ENCODE assay signal across 21 cellular contexts in genomic region chr10:20215547-20216152, GRCh38.
"Had no signal": no experiment of that assay in that cellular context is flagged by ENCODE, and none has a peak within 500 bp of the region (broad histone marks: within the 10 kb centered on the region; RNA-seq: fewer than 3 reads in every experiment).

No MANE protein-coding gene starts in this region.

- H3K9me3 Mint-ChIP-seq: activated naive CD4-positive, alpha-beta T cell treated with anti-CD3 and anti-CD28 coated beads, Interleukin-2, amount 50 U/mL, for 24 hours; mesothelial cell of epicardium had no signal

- H3K27me3 ChIP-seq: foreskin keratinocyte, spleen, upper lobe of right lung had no signal

- H3K4me1 Mint-ChIP-seq: activated naive CD4-positive, alpha-beta T cell treated with anti-CD3 and anti-CD28 coated beads, Interleukin-2, amount 50 U/mL, for 24 hours; naive thymus-derived CD8-positive, alpha-beta T cell had no signal

- H3K27ac Mint-ChIP-seq: activated CD8-positive, alpha-beta T cell treated with anti-CD3 and anti-CD28 coated beads, Interleukin-2, amount 10 ng/mL, durations not matched to agents 7 days and 5 days; activated naive CD4-positive, alpha-beta T cell treated with anti-CD3 and anti-CD28 coated beads, Interleukin-2, amount 50 U/mL, for 24 hours; brain; mesothelial cell of epicardium; naive thymus-derived CD8-positive, alpha-beta T cell had no signal

- H3K4me1 ChIP-seq: foreskin keratinocyte, prostate gland, spleen, upper lobe of right lung had no signal

- H3K36me3 Mint-ChIP-seq: activated naive CD4-positive, alpha-beta T cell treated with anti-CD3 and anti-CD28 coated beads, Interleukin-2, amount 50 U/mL, for 24 hours; naive thymus-derived CD8-positive, alpha-beta T cell had no signal

- H3K4me3 Mint-ChIP-seq: activated CD8-positive, alpha-beta T cell treated with anti-CD3 and anti-CD28 coated beads, Interleukin-2, amount 10 ng/mL, durations not matched to agents 7 days and 5 days; activated naive CD4-positive, alpha-beta T cell treated with anti-CD3 and anti-CD28 coated beads, Interleukin-2, amount 50 U/mL, for 24 hours; brain; mesothelial cell of epicardium; naive thymus-derived CD8-positive, alpha-beta T cell had no signal

- H3K27ac ChIP-seq: foreskin keratinocyte, prostate gland, spleen, thoracic aorta, upper lobe of right lung, WERI-Rb-1 had no signal

- H3K36me3 ChIP-seq: prostate gland, spleen, thoracic aorta, WERI-Rb-1 had no signal

- DNase-seq: activated CD4-positive, alpha-beta T cell treated with anti-CD3 and anti-CD28 coated beads for 1 hour; activated CD4-positive, alpha-beta T cell treated with anti-CD3 and anti-CD28 coated beads, Interleukin-2, amount 50 U/mL, for 1 hour; activated CD8-positive, alpha-beta T cell treated with anti-CD3 and anti-CD28 coated beads, Interleukin-2, amount 10 ng/mL, durations not matched to agents 7 days and 5 days; activated gamma-delta T cell treated with Interleukin-2 at 50 U/mL for 16 hours; aorta; effector CD4-positive, alpha-beta T cell; erythroblast; foreskin keratinocyte; kidney; naive thymus-derived CD8-positive, alpha-beta T cell; spleen; stimulated activated CD4-positive, alpha-beta T cell treated with anti-CD3 and anti-CD28 coated beads, Interleukin-4, amount 100 ng/mL, for 1 hour; stimulated activated naive CD4-positive, alpha-beta T cell treated with Interleukin-2 at 50 U/mL for 16 hours; upper lobe of right lung; WERI-Rb-1 had no signal

- H3K4me3 ChIP-seq: lung, prostate gland, spleen, thoracic aorta, upper lobe of right lung had no signal

- H3K9me3 ChIP-seq: prostate gland, spleen, thoracic aorta, upper lobe of right lung had no signal

- H3K27me3 Mint-ChIP-seq: activated naive CD4-positive, alpha-beta T cell treated with anti-CD3 and anti-CD28 coated beads, Interleukin-2, amount 50 U/mL, for 24 hours; brain; naive thymus-derived CD8-positive, alpha-beta T cell had no signal
